In genomic region chr22:39995346-39996252, GRCh38 we compare ENCODE assay signal across 10 cellular contexts. TPM values are rescaled to one million over a fixed set of nuclear protein-coding genes. Genes with fewer than 3 reads are reported as not detected.
DNase-seq lines count a peak whose midpoint lies in the region; ATAC-seq and TF ChIP-seq lines count a peak whose summit lies in the region.
"Had no signal": no experiment of that assay in that cellular context is flagged by ENCODE, and none has a peak within 500 bp of the region (broad histone marks: within the 10 kb centered on the region; RNA-seq: fewer than 3 reads in every experiment).

No MANE protein-coding gene starts in this region.

- H3K4me1 ChIP-seq in Caco-2 (peaks cover 66% of the 10 kb centered on the region), Peyer's patch (peaks cover 3 to 45% (median 10%) of the 10 kb centered on the region in 4 donors), osteoblast (ENCODE audit: insufficient read depth, low read length) (no peaks in the 10 kb centered on the region), GM23248 (ENCODE audit: insufficient read depth) (no peaks in the 10 kb centered on the region)

- H3K79me2 ChIP-seq in osteoblast (ENCODE audit: insufficient read depth, low read length) (no peaks in the 10 kb centered on the region), GM23248 (ENCODE audit: insufficient read depth) (no peaks in the 10 kb centered on the region)

- no TSS peak for BruUV-seq in Caco-2 (replicated peaks; lab: Mats Ljungman, UMichigan)

- H3K27me3 ChIP-seq in Caco-2 (replicated peaks; ENCODE audit: control insufficient read depth, insufficient read depth, low read length) (no peaks in the 10 kb centered on the region), Peyer's patch (no peaks in the 10 kb centered on the region), osteoblast (ENCODE audit: insufficient read depth, low read length) (peaks cover 32% of the 10 kb centered on the region), GM23248 (replicated peaks; ENCODE audit: insufficient read depth) (peaks cover 51% of the 10 kb centered on the region)

- H3K4me2 ChIP-seq in osteoblast (ENCODE audit: insufficient read depth, low read length) (no peak overlapping the region), GM23248 (ENCODE audit: unreplicated experiment) (no peak overlapping the region)

- intact Hi-C loops in Caco-2 (cut with micrococcal nuclease; ENCODE audit: unreplicated experiment) = loop anchor here (1.0 to 5.0 kb wide), 3 partner anchors 19 to 523 kb away; no protein-coding TSS in a partner anchor

- H3K27ac Mint-ChIP-seq in Caco-2 (ENCODE audit: unreplicated experiment) = peak overlapping the region; percentile 74

- no peaks in the 10 kb centered on the region for H3K9me3 Mint-ChIP-seq in Caco-2 (ENCODE audit: unreplicated experiment)

- H3K36me3 Mint-ChIP-seq in Caco-2 (ENCODE audit: insufficient read depth, unreplicated experiment) = peaks cover 15% of the 10 kb centered on the region

- TF ChIP-seq CTCF in Caco-2 (IDR thresholded peaks at IDR 0.05; ENCODE audit: insufficient read depth in 1 of 2, low read depth in 1 of 2, low read length in 1 of 2, severe bottlenecking in 1 of 2, unreplicated experiment in 1 of 2) (no peak), Peyer's patch (IDR thresholded peaks at IDR 0.05) (no peak), osteoblast (IDR thresholded peaks at IDR 0.05; ENCODE audit: extremely low read depth, low read depth, low read length) (no peak)

- peak overlapping the region; percentile 53 for H3K4me3 ChIP-seq in Caco-2 (ENCODE audit: low read depth, low read length)
- H3K4me3 ChIP-seq in Peyer's patch = peak overlapping the region; percentile 38 to 76 (median 52)
- no peak overlapping the region for H3K4me3 ChIP-seq in osteoblast (ENCODE audit: insufficient read depth, low read length)
- no peak overlapping the region for H3K4me3 ChIP-seq in GM23248

- peak overlapping the region in 3 of 4 donors; percentile 84 to 89 (median 87) for H3K27ac ChIP-seq in Peyer's patch
- H3K27ac ChIP-seq in osteoblast (ENCODE audit: low read depth, low read length) = no peak overlapping the region
- no peak overlapping the region for H3K27ac ChIP-seq in GM23248

- WGBS in GM23248 (ENCODE audit: low coverage in 1 of 2, low lambda C conversion rate in 2 of 2, missing lambda C conversion rate in 2 of 2), 2 experiments = 69 to 78% methylated on average over 30 to 38 of the region's 40 CpGs

- H3K4me1 Mint-ChIP-seq in Caco-2 (ENCODE audit: low read depth, unreplicated experiment) = peaks cover 54% of the 10 kb centered on the region

- peak; percentile 15 for ATAC-seq in esophagus mucosa
- ATAC-seq in HG02840 (IDR thresholded peaks at IDR 0.05; ENCODE audit: low FRiP score, unreplicated experiment) = no peak

- no peak overlapping the region for H3K9ac ChIP-seq in GM23248

- DNase-seq in Caco-2 (peak in 1 of 2 experiments; percentile 31), Peyer's patch (peak in 1 of 3 donors; percentile 64), osteoblast (ENCODE audit: insufficient read length, low spot score, missing footprints) (peak; percentile 60), GM23248 (no peak), NCI-H2107 (lab: John Stamatoyannopoulos, UW) (no peak), DMS114 treated with DMSO at 0.1 percent for 48 hours (lab: John Stamatoyannopoulos, UW; ENCODE audit: unreplicated experiment) (no peak)

- CTCF ChIA-PET in Caco-2 (lab: Charles Lee) = interaction anchor here (1.3 to 1.7 kb wide), 2 partner anchors 29 kb away, joined by 3 to 10 read pairs; no protein-coding TSS in a partner anchor

- H3K36me3 ChIP-seq in Caco-2 (ENCODE audit: control insufficient read depth, insufficient read depth, low read length) (no peaks in the 10 kb centered on the region; the same call in 1 of the 2 replicates), Peyer's patch (no peaks in the 10 kb centered on the region), osteoblast (ENCODE audit: insufficient read depth, low read length) (no peaks in the 10 kb centered on the region), GM23248 (ENCODE audit: low read depth) (no peaks in the 10 kb centered on the region)

- no peak overlapping the region for H2AFZ ChIP-seq in osteoblast (ENCODE audit: low read length)
- no peak overlapping the region for H2AFZ ChIP-seq in GM23248

- POLR2A ChIA-PET in Caco-2 (lab: Charles Lee) = interaction anchor here (2.2 kb wide), 1 partner anchor 49 kb away, joined by 10 read pairs; no protein-coding TSS in a partner anchor

- TF ChIP-seq POLR2A in Peyer's patch (IDR thresholded peaks at IDR 0.05) = no peak

- no peaks in the 10 kb centered on the region for H3K9me3 ChIP-seq in Caco-2
- H3K9me3 ChIP-seq in Peyer's patch = no peaks in the 10 kb centered on the region
- H3K9me3 ChIP-seq in osteoblast (ENCODE audit: low read depth, low read length) = no peaks in the 10 kb centered on the region
- H3K9me3 ChIP-seq in GM23248 (ENCODE audit: low read depth) = no peaks in the 10 kb centered on the region

- H3F3A ChIP-seq in GM23248 (ENCODE audit: insufficient read depth) = no peaks in the 10 kb centered on the region

- in situ Hi-C loops in GM23248 (cut with MboI) = no loop called here

- H4K20me1 ChIP-seq in osteoblast (ENCODE audit: insufficient read depth, low read length) = no peaks in the 10 kb centered on the region
- H4K20me1 ChIP-seq in GM23248 (ENCODE audit: insufficient read depth) = no peaks in the 10 kb centered on the region

- H3K27me3 Mint-ChIP-seq in Caco-2 (ENCODE audit: insufficient read depth, unreplicated experiment) = no peaks in the 10 kb centered on the region

- H3K4me3 Mint-ChIP-seq in Caco-2 (ENCODE audit: unreplicated experiment) = peak overlapping the region; percentile 67

- no peaks in the 10 kb centered on the region for H3K9me2 ChIP-seq in GM23248 (ENCODE audit: insufficient read depth)

RNA-seq across cellular contexts. Expression of gene FAM83F, which starts 0.8 kb away (rescaled TPM):
- 17.1 and 20.0 TPM in 2 replicates for total RNA-seq in Caco-2 (2022)
- 10 to 100 TPM in 3 of 4 donors, 1 to 10 TPM in 1; 9.9 to 66.0 (median 51.1) TPM for total RNA-seq in Peyer's patch
- 50.7 TPM for total RNA-seq in esophagus mucosa
- total RNA-seq in osteoblast = not detected in 2 replicates
- total RNA-seq in GM23248 (2014; rRNA removed; shearing (Covaris generic)) = not detected in 2 replicates
- not detected in 2 replicates for polyA plus RNA-seq in GM23248 (2016; fragmentation: Nextera tagmentation; extraction: Ambion mirVana)
- total RNA-seq: dermis microvascular lymphatic vessel endothelial cell, lung microvascular endothelial cell had no signal

RNA-seq across cellular contexts. Expression of gene TMA7B, which starts 35.4 kb away (rescaled TPM):
- total RNA-seq in Caco-2 (2022) (not detected in 2 replicates), Peyer's patch (not detected), esophagus mucosa (0.24 TPM), osteoblast (not detected in 2 replicates)
- total RNA-seq in GM23248 (2014; rRNA removed; shearing (Covaris generic)) = not detected in 2 replicates
- polyA plus RNA-seq in GM23248 (2016; fragmentation: Nextera tagmentation; extraction: Ambion mirVana) = not detected in 2 replicates
- total RNA-seq: dermis microvascular lymphatic vessel endothelial cell, lung microvascular endothelial cell had no signal

Comparison
In these comparisons a context has a peak if more than half of its experiments do, and no peak if none do; other contexts are left out.
1. H3K4me3 ChIP-seq: peak in Caco-2 (single experiment) and Peyer's patch (4 of 4); none in osteoblast (single experiment) and GM23248 (single experiment).
2. H3K27ac ChIP-seq: peak in Peyer's patch (3 of 4); none in osteoblast (single experiment) and GM23248 (single experiment).
3. RNA of gene FAM83F, which starts 0.8 kb away (total RNA-seq): 9.9 to 66.0 TPM in Peyer's patch, 50.7 TPM in esophagus mucosa (single experiment) and 17.1 to 20.0 TPM in Caco-2; not detected in osteoblast and not detected in GM23248; every median in the first group is over 10 times any median in the second.